Comparison of ENCODE assay signal across 16 cellular contexts in the genomic region with DNA sequence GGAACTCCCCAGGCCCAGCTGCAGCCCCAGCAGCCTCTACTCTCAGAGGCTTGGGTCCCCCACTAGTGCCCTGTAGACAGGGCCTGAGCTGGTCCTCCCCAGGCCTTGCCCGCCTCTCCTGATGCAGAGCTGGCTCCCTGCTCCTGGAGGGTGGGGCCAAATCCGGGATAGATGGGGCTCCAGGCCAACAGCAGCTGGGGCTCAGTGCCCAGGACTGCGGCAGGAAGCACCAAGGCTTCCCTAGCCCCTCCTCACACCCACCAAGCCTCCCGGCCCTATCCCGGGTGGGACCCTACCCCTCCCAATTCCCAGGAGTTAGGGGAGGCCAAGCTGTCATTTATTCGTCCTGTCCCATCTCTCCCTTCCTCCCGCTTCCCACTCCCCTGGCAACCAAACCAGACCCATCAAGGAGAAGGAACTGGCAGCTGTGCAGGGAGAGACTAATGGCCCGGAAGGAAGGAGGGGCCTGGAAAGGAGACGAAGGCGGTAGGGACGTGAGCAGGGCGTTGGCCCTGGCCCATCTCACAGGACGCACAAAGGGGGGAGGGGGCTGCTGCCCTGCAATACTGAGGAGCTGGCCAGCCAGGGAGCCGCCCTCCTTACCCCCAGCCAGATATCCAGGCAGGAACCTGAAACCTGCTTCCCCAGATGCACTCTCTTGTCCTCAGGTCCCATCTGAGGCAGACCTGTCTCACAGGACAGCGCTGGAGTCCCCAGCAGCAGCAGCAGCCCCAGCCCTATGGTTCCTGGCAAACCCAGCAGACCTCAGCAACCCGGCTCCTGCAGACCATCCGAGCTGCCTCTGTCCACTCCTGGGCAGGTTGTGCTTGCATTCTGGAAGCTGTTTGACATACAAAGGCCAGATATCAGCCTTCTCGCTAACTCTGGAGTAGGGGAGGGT. TPM values are rescaled to one million over a fixed set of nuclear protein-coding genes. Genes with fewer than 3 reads are reported as not detected.
DNase-seq lines count a peak whose midpoint lies in the region; ATAC-seq and TF ChIP-seq lines count a peak whose summit lies in the region.
"Had no signal": no experiment of that assay in that cellular context is flagged by ENCODE, and none has a peak within 500 bp of the region (broad histone marks: within the 10 kb centered on the region; RNA-seq: fewer than 3 reads in every experiment).

No MANE protein-coding gene starts in this region.

- H4K20me1 ChIP-seq in neural progenitor cell (ENCODE audit: low read depth), result peaks cover 37% of the 10 kb centered on the region

- H3K27ac Mint-ChIP-seq in neural progenitor cell, result no peak overlapping the region
- no peak overlapping the region for H3K27ac Mint-ChIP-seq in naive thymus-derived CD8-positive, alpha-beta T cell
- H3K27ac Mint-ChIP-seq: activated CD4-positive, alpha-beta memory T cell treated with anti-CD3 and anti-CD28 coated beads, Interleukin-2, amount 10 ng/mL, durations not matched to agents 7 days and 5 days had no signal

- H3K79me2 ChIP-seq in neural progenitor cell (ENCODE audit: low read depth), result no peaks in the 10 kb centered on the region

- H3K4me1 Mint-ChIP-seq in neural progenitor cell, result peaks cover 15% of the 10 kb centered on the region
- peaks cover under 1 to 20% (median 19%) of the 10 kb centered on the region in 4 donors for H3K4me1 Mint-ChIP-seq in naive thymus-derived CD8-positive, alpha-beta T cell

- POLR2A ChIA-PET in naive thymus-derived CD8-positive, alpha-beta T cell (lab: Charles Lee), result interaction anchor here (0.6 kb wide), 1 partner anchor 869 kb away, joined by 3 read pairs; no protein-coding TSS in a partner anchor

- H3K27me3 ChIP-seq in esophagus muscularis mucosa (peaks cover 0 to 55% (median 30%) of the 10 kb centered on the region in 4 donors), neural progenitor cell (peaks cover 68% of the 10 kb centered on the region)
- H3K27me3 ChIP-seq: SJSA1 had no signal

- H3K9me3 ChIP-seq in esophagus muscularis mucosa (no peaks in the 10 kb centered on the region), neural progenitor cell (ENCODE audit: low read depth) (no peaks in the 10 kb centered on the region)
- H3K9me3 ChIP-seq: SJSA1 had no signal

- peak overlapping the region; percentile 59 for H3K4me2 ChIP-seq in neural progenitor cell

- no peak for TF ChIP-seq POLR2A in esophagus muscularis mucosa (IDR thresholded peaks at IDR 0.05; ENCODE audit: low read depth)

- peaks cover 41% of the 10 kb centered on the region for H3F3A ChIP-seq in neural progenitor cell (ENCODE audit: low read depth)

- no peak for TF ChIP-seq EP300 in esophagus muscularis mucosa (IDR thresholded peaks at IDR 0.05)

- intact Hi-C loops in esophagus muscularis mucosa (cut with DNase I), result no loop called here

- H3K4me1 ChIP-seq in esophagus muscularis mucosa, result peaks cover 31 to 51% (median 41%) of the 10 kb centered on the region in 4 donors
- peaks cover 27% of the 10 kb centered on the region for H3K4me1 ChIP-seq in neural progenitor cell

- no peak overlapping the region for H3K9ac ChIP-seq in neural progenitor cell

- DNase-seq in ELF-1 (ENCODE audit: low read depth, low spot score), result peak; percentile 76
- peak; percentile 78 for DNase-seq in NCI-H2227 (lab: John Stamatoyannopoulos, UW; ENCODE audit: unreplicated experiment)
- no peak for DNase-seq in esophagus muscularis mucosa (ENCODE audit: extremely low spot score)
- peak; percentile 58 for DNase-seq in neural progenitor cell (ENCODE audit: low spot score)
- no peak for DNase-seq in hippocampal formation (lab: John Stamatoyannopoulos, UW)
- DNase-seq in naive thymus-derived CD8-positive, alpha-beta T cell, result no peak
- DNase-seq: activated CD4-positive, alpha-beta memory T cell treated with anti-CD3 and anti-CD28 coated beads, Interleukin-2, amount 10 ng/mL, durations not matched to agents 7 days and 5 days; amniotic stem cell; DND-41; KG1; stimulated activated CD4-positive, alpha-beta T cell treated with anti-CD3 and anti-CD28 coated beads, Interleukin-15, amount 100 ng/mL, for 24 hours; stimulated activated naive CD8-positive, alpha-beta T cell treated with anti-CD3 and anti-CD28 coated beads, Interleukin-15, Interleukin-2, amounts not matched to agents 100 U/mL and 50 U/mL, for 24 hours had no signal

- no peak for ATAC-seq in naive thymus-derived CD8-positive, alpha-beta T cell
- ATAC-seq in GM21723 (IDR thresholded peaks at IDR 0.05; ENCODE audit: unreplicated experiment) (no peak), HG02973 (IDR thresholded peaks at IDR 0.05; ENCODE audit: unreplicated experiment) (no peak)
- ATAC-seq: esophagus mucosa; stimulated activated naive CD8-positive, alpha-beta T cell treated with anti-CD3 and anti-CD28 coated beads, Interleukin-15, Interleukin-2, amounts not matched to agents 100 U/mL and 50 U/mL, for 24 hours had no signal

- peaks cover 41% of the 10 kb centered on the region for H3K27me3 Mint-ChIP-seq in neural progenitor cell (ENCODE audit: insufficient read depth, low read depth)
- H3K27me3 Mint-ChIP-seq in naive thymus-derived CD8-positive, alpha-beta T cell, result peaks cover 18 to 76% (median 36%) of the 10 kb centered on the region in 5 donors

- no peaks in the 10 kb centered on the region for H3K9me3 Mint-ChIP-seq in neural progenitor cell
- H3K9me3 Mint-ChIP-seq in naive thymus-derived CD8-positive, alpha-beta T cell, result no peaks in the 10 kb centered on the region
- H3K9me3 Mint-ChIP-seq: activated CD4-positive, alpha-beta memory T cell treated with anti-CD3 and anti-CD28 coated beads, Interleukin-2, amount 10 ng/mL, durations not matched to agents 7 days and 5 days had no signal

- TF ChIP-seq CTCF in esophagus muscularis mucosa (IDR thresholded peaks at IDR 0.05) (no peak), neural progenitor cell (IDR thresholded peaks at IDR 0.05) (no peak)

- no peaks in the 10 kb centered on the region for H3K36me3 ChIP-seq in esophagus muscularis mucosa
- H3K36me3 ChIP-seq in neural progenitor cell, result no peaks in the 10 kb centered on the region
- H3K36me3 ChIP-seq: SJSA1 had no signal

- H3K36me3 Mint-ChIP-seq in neural progenitor cell, result no peaks in the 10 kb centered on the region
- no peaks in the 10 kb centered on the region for H3K36me3 Mint-ChIP-seq in naive thymus-derived CD8-positive, alpha-beta T cell

- no peak overlapping the region for H3K4me3 Mint-ChIP-seq in neural progenitor cell
- peak overlapping the region in 1 of 10 donors; percentile 20 for H3K4me3 Mint-ChIP-seq in naive thymus-derived CD8-positive, alpha-beta T cell
- H3K4me3 Mint-ChIP-seq: activated CD4-positive, alpha-beta memory T cell treated with anti-CD3 and anti-CD28 coated beads, Interleukin-2, amount 10 ng/mL, durations not matched to agents 7 days and 5 days had no signal

- H3K27ac ChIP-seq in esophagus muscularis mucosa (replicated peaks in 1 of 4) (peak overlapping the region in 1 of 4 donors; percentile 18), neural progenitor cell (no peak overlapping the region)
- H3K27ac ChIP-seq: SJSA1 had no signal

- H3K4me3 ChIP-seq in esophagus muscularis mucosa, result peak overlapping the region; percentile 16 to 37 (median 20)
- no peak overlapping the region for H3K4me3 ChIP-seq in neural progenitor cell
- H3K4me3 ChIP-seq: SJSA1 had no signal

- peak overlapping the region; percentile 73 for H2AFZ ChIP-seq in neural progenitor cell (replicated peaks)

- WGBS in esophagus muscularis mucosa, result 42% methylated on average over 15 of the region's 18 CpGs

RNA-seq across cellular contexts. Expression of a gene that starts 1.6 kb away (rescaled TPM):
- total RNA-seq in esophagus muscularis mucosa (10 to 100 TPM in 3 of 4 donors, 1 to 10 TPM in 1; 9.9 to 24.5 (median 10.4) TPM), neural progenitor cell (ENCODE audit: low replicate concordance) (0.74 TPM in 1 of 2 replicates, not detected in the other)
- total RNA-seq in naive thymus-derived CD8-positive, alpha-beta T cell, result not detected
- not detected for polyA plus RNA-seq in naive thymus-derived CD8-positive, alpha-beta T cell
- total RNA-seq: SJSA1 had no signal

RNA-seq across cellular contexts. Expression of a gene that starts 28.4 kb away (rescaled TPM):
- total RNA-seq in esophagus muscularis mucosa, result 100 to 1,000 TPM; 129 to 190 (median 167) TPM
- 402 and 655 TPM in 2 replicates for total RNA-seq in neural progenitor cell (ENCODE audit: low replicate concordance)
- total RNA-seq in naive thymus-derived CD8-positive, alpha-beta T cell, result 10 to 100 TPM; 22.7 to 23.5 TPM
- 10 to 100 TPM; 17.5 to 25.4 (median 24.3) TPM for polyA plus RNA-seq in naive thymus-derived CD8-positive, alpha-beta T cell

RNA-seq across cellular contexts. Expression of a gene that starts 29.7 kb away (rescaled TPM):
- total RNA-seq in esophagus muscularis mucosa (under 1 TPM in 2 of 4 donors, not detected in 2; 0.26 to 0.80 TPM), neural progenitor cell (ENCODE audit: low replicate concordance) (40.0 and 66.4 TPM in 2 replicates)
- 1 to 10 TPM in 1 of 2 experiments, under 1 TPM in 1; 0.62 to 1.7 TPM for total RNA-seq in naive thymus-derived CD8-positive, alpha-beta T cell
- polyA plus RNA-seq in naive thymus-derived CD8-positive, alpha-beta T cell, result under 1 TPM in 1 of 3 donors, not detected in 2; 0.24 TPM

RNA-seq across cellular contexts. Expression of a gene that starts 43.7 kb away (rescaled TPM):
- not detected for total RNA-seq in esophagus muscularis mucosa
- 0.84 and 2.8 TPM in 2 replicates for total RNA-seq in neural progenitor cell (ENCODE audit: low replicate concordance)
- not detected for total RNA-seq in naive thymus-derived CD8-positive, alpha-beta T cell
- polyA plus RNA-seq in naive thymus-derived CD8-positive, alpha-beta T cell, result not detected
- total RNA-seq: activated CD4-positive, alpha-beta memory T cell treated with anti-CD3 and anti-CD28 coated beads, Interleukin-2, amount 10 ng/mL, durations not matched to agents 7 days and 5 days; esophagus mucosa had no signal

RNA-seq across cellular contexts. Expression of a gene that starts 53.4 kb away (rescaled TPM):
- under 1 TPM in 3 of 4 donors, not detected in 1; 0.17 to 0.34 (median 0.26) TPM for total RNA-seq in esophagus muscularis mucosa
- 0.34 and 0.39 TPM in 2 replicates for total RNA-seq in neural progenitor cell (ENCODE audit: low replicate concordance)
- total RNA-seq in naive thymus-derived CD8-positive, alpha-beta T cell, result not detected
- not detected for polyA plus RNA-seq in naive thymus-derived CD8-positive, alpha-beta T cell

Comparison
In these comparisons a context has a peak if more than half of its experiments do, and no peak if none do; other contexts are left out.
1. DNase-seq: peak in ELF-1 (single experiment), NCI-H2227 (single experiment) and neural progenitor cell (single experiment); none in esophagus muscularis mucosa (single experiment), hippocampal formation (0 of 2) and naive thymus-derived CD8-positive, alpha-beta T cell (0 of 10).
2. RNA of a gene that starts 28.4 kb away (total RNA-seq): 402 to 655 TPM in neural progenitor cell and 129 to 190 TPM in esophagus muscularis mucosa; 22.7 to 23.5 TPM in naive thymus-derived CD8-positive, alpha-beta T cell; every median in the first group is over 4 times any median in the second.
3. RNA of a gene that starts 29.7 kb away (total RNA-seq): 40.0 to 66.4 TPM in neural progenitor cell; 0.62 to 1.7 TPM in naive thymus-derived CD8-positive, alpha-beta T cell and 0.26 to 0.80 TPM in esophagus muscularis mucosa; every median in the first group is over 10 times any median in the second.